In genomic region chr9:117291223-117291622, GRCh38 we compare ENCODE assay signal across 1 cellular context.
TF ChIP-seq lines count a peak whose summit lies in the region.

No MANE protein-coding gene starts in this region.

TF ChIP-seq in neural cell, 6 proteins besides CTCF, POLR2A, EP300 and RAD21 (continued from another document):
- TF ChIP-seq REST (IDR thresholded peaks at IDR 0.05; ENCODE audit: borderline replicate concordance) = no peak
TF ChIP-seq in neural cell: peak in this region for 0.
